Comparison of ENCODE assay signal across 1 cellular context in genomic region chr3:52311567-52312119, GRCh38.
TF ChIP-seq lines count a peak whose summit lies in the region.

No MANE protein-coding gene starts in this region.

TF ChIP-seq in GM23338, 12 proteins besides CTCF, POLR2A, EP300 and RAD21 (continued from another document):
- TF ChIP-seq ZNF114 (CRISPR knock-in tag; IDR thresholded peaks at IDR 0.05): no peak
